ENCODE assay signal across 7 cellular contexts in the genomic region with DNA sequence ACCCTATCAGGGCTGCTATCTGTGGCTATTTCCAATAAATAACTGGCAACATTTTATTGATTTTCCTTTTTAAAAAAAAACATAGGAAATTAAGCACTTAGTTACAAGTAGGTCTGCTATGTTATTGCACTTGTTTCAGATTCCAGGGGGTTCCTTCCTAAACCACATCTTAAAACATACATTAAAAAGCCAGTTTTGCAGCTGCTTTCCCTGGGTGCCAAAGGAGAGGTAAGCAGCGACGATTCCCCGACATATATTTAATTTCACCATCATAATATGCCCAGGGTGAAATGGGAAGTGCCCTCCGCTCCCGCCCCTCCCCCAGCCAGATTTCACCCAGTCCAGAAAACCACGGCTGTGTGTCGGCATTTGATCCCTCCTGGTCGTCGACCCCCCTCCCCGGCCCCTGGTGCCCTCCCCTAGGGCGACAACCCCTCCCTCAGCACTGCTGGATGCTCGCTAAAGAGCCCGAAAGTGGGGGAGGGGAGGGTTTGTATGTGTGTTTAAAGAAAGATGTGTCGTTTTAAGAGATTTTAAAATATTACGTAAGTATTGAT. TPM values are rescaled to one million over a fixed set of nuclear protein-coding genes. Genes with fewer than 3 reads are reported as not detected.
A peak's percentile ranks its signal among the peaks of the same experiment; 100 is the strongest.
DNase-seq lines count a peak whose midpoint lies in the region; ATAC-seq and TF ChIP-seq lines count a peak whose summit lies in the region.

No MANE protein-coding gene starts in this region.

- no peak overlapping the region for H3K27ac Mint-ChIP-seq in endothelial cell (ENCODE audit: unreplicated experiment)

- H3K23ac ChIP-seq in neuronal stem cell (ENCODE audit: low read depth, low read length, poor library complexity) = no peak overlapping the region

- H3K4me2 ChIP-seq in neuronal stem cell (ENCODE audit: insufficient read depth, low read length, poor library complexity, severe bottlenecking) = peak overlapping the region; percentile 41

- no peaks in the 10 kb centered on the region for H3K9me3 Mint-ChIP-seq in endothelial cell (ENCODE audit: unreplicated experiment)

- H3K36me3 Mint-ChIP-seq in endothelial cell (ENCODE audit: low read depth, unreplicated experiment) = no peaks in the 10 kb centered on the region

- no peak for TF ChIP-seq CTCF in GM12875 (IDR thresholded peaks at IDR 0.05; ENCODE audit: borderline replicate concordance, insufficient read depth, low read depth, low read length)
- TF ChIP-seq CTCF in endothelial cell (IDR thresholded peaks at IDR 0.05; ENCODE audit: unreplicated experiment) = no peak

- H2AFZ ChIP-seq in neuronal stem cell (ENCODE audit: low read length) = no peak overlapping the region

- H3K9me3 ChIP-seq in NT2/D1 (ENCODE audit: insufficient read depth, low read length) = no peaks in the 10 kb centered on the region
- H3K9me3 ChIP-seq in neuronal stem cell (replicated peaks in 1 of 2; ENCODE audit: control insufficient read depth in 2 of 2, insufficient read depth in 1 of 2, low read depth in 1 of 2, low read length in 2 of 2) = no peaks in the 10 kb centered on the region

- DNase-seq in NT2/D1 (ENCODE audit: low read depth, low spot score) (no peak), endothelial cell (ENCODE audit: low spot score) (no peak), neuronal stem cell (ENCODE audit: low spot score) (no peak)

- H3K4me3 ChIP-seq in GM12875 (ENCODE audit: low read depth, low read length) (peak overlapping the region; percentile 12), NT2/D1 (ENCODE audit: insufficient read length, low read depth) (peak overlapping the region; percentile 42), neuronal stem cell (ENCODE audit: low read length in 2 of 2) (no peak overlapping the region)

- H3K4me1 ChIP-seq in NT2/D1 (ENCODE audit: insufficient read depth, insufficient read length) (no peaks in the 10 kb centered on the region), neuronal stem cell (ENCODE audit: control insufficient read depth in 2 of 2, insufficient read depth in 1 of 2, low read depth in 1 of 2, low read length in 2 of 2) (peaks cover 6 to 14% of the 10 kb centered on the region in 2 donors)

- no peak overlapping the region for H2BK120ac ChIP-seq in neuronal stem cell (ENCODE audit: low read depth, low read length)

- H2BK15ac ChIP-seq in neuronal stem cell (ENCODE audit: low read length) = no peak overlapping the region

- H4K91ac ChIP-seq in neuronal stem cell (ENCODE audit: low read depth, low read length, poor library complexity) = no peak overlapping the region

- H4K8ac ChIP-seq in neuronal stem cell (ENCODE audit: low read depth, low read length) = no peak overlapping the region

- H2AK5ac ChIP-seq in neuronal stem cell (ENCODE audit: low read depth, low read length) = no peak overlapping the region

- no peak overlapping the region for H3K27ac ChIP-seq in neuronal stem cell (replicated peaks; ENCODE audit: low read length)

- H3K4me1 Mint-ChIP-seq in endothelial cell (ENCODE audit: unreplicated experiment) = peaks cover 4% of the 10 kb centered on the region

- H3K27me3 ChIP-seq in NT2/D1 (ENCODE audit: insufficient read depth, insufficient read length) = no peaks in the 10 kb centered on the region
- H3K27me3 ChIP-seq in neuronal stem cell (ENCODE audit: control insufficient read depth in 3 of 3, insufficient read depth in 3 of 3, low read depth in 1 of 3, low read length in 3 of 3) = peaks cover 9 to 85% (median 47%) of the 10 kb centered on the region in 3 experiments

- H3K79me1 ChIP-seq in neuronal stem cell (ENCODE audit: low read depth, low read length) = no peaks in the 10 kb centered on the region

- no peak overlapping the region for H2BK12ac ChIP-seq in neuronal stem cell (ENCODE audit: low read length)

- peaks cover 5% of the 10 kb centered on the region for H3K27me3 Mint-ChIP-seq in endothelial cell (ENCODE audit: unreplicated experiment)

- peak overlapping the region; percentile 74 for H3K4me3 Mint-ChIP-seq in endothelial cell (ENCODE audit: unreplicated experiment)

- WGBS in neuronal stem cell (ENCODE audit: extremely low coverage in 2 of 2, insufficient read length in 2 of 2, insufficient replicate concordance in 1 of 2), 2 donors = 100% methylated on average over 2 of the region's 15 CpGs; no CpG with 5 or more reads in 1 of the 2 donors

- H3K9ac ChIP-seq in NT2/D1 (ENCODE audit: insufficient read length, low read depth) (no peak overlapping the region), neuronal stem cell (ENCODE audit: low read depth, low read length, poor library complexity) (no peak overlapping the region)

- no peak overlapping the region for H2BK5ac ChIP-seq in neuronal stem cell (ENCODE audit: low read length)

- H3K36me3 ChIP-seq in NT2/D1 (ENCODE audit: insufficient read depth, insufficient read length, low read length) = no peaks in the 10 kb centered on the region
- no peaks in the 10 kb centered on the region for H3K36me3 ChIP-seq in neuronal stem cell (replicated peaks in 1 of 2; ENCODE audit: control insufficient read depth in 2 of 2, insufficient read depth in 2 of 2, low read length in 2 of 2)

- no peak overlapping the region for H3K18ac ChIP-seq in neuronal stem cell (ENCODE audit: low read length)

- ATAC-seq in HG02571 (IDR thresholded peaks at IDR 0.05; ENCODE audit: unreplicated experiment) = no peak
- no peak for ATAC-seq in HG03460 (IDR thresholded peaks at IDR 0.05; ENCODE audit: unreplicated experiment)
- ATAC-seq in HG03095 (IDR thresholded peaks at IDR 0.05; ENCODE audit: unreplicated experiment) = no peak

- no peak overlapping the region for H3K14ac ChIP-seq in neuronal stem cell (ENCODE audit: low read length)

- no peak overlapping the region for H3K4ac ChIP-seq in neuronal stem cell (ENCODE audit: low read length)

RNA-seq across cellular contexts. Expression of a gene that starts 3.1 kb away (rescaled TPM):
- 9.6 TPM for total RNA-seq in endothelial cell (ENCODE audit: unreplicated experiment)
- polyA plus RNA-seq in neuronal stem cell (2013, experiment 1 of 2) = 0.11 TPM
- 0.17 TPM for polyA plus RNA-seq in neuronal stem cell (2013, experiment 2 of 2)

Comparison
In these comparisons a context has a peak if more than half of its experiments do, and no peak if none do; other contexts are left out.
1. H3K4me3 ChIP-seq: peak in GM12875 (single experiment) and NT2/D1 (single experiment); none in neuronal stem cell (0 of 2).